In genomic region chr20:50514035-50514337, GRCh38 we compare ENCODE assay signal across 9 cellular contexts. TPM values are rescaled to one million over a fixed set of nuclear protein-coding genes. Genes with fewer than 3 reads are reported as not detected.
DNase-seq lines count a peak whose midpoint lies in the region; ATAC-seq and TF ChIP-seq lines count a peak whose summit lies in the region.
"Had no signal": no experiment of that assay in that cellular context is flagged by ENCODE, and none has a peak within 500 bp of the region (broad histone marks: within the 10 kb centered on the region; RNA-seq: fewer than 3 reads in every experiment).

No MANE protein-coding gene starts in this region.

- peak overlapping the region; percentile 55 for H3K27ac ChIP-seq in lower lobe of right lung
- peak overlapping the region; percentile 32 to 51 for H3K27ac ChIP-seq in tibial artery
- H3K27ac ChIP-seq: cardiac muscle cell had no signal

- H3K4me3 ChIP-seq in lower lobe of right lung: peak overlapping the region; percentile 98
- H3K4me3 ChIP-seq in tibial artery: no peak overlapping the region
- H3K4me3 ChIP-seq in H7 (ENCODE audit: insufficient read depth, low read depth, low read length): no peak overlapping the region
- H3K4me3 ChIP-seq: cardiac muscle cell had no signal

- H3K9me3 ChIP-seq in lower lobe of right lung: no peaks in the 10 kb centered on the region
- no peaks in the 10 kb centered on the region for H3K9me3 ChIP-seq in tibial artery

- H3K27me3 ChIP-seq in lower lobe of right lung (ENCODE audit: low read depth) (no peaks in the 10 kb centered on the region), tibial artery (no peaks in the 10 kb centered on the region), H7 (ENCODE audit: control insufficient read depth, insufficient read depth, low read length) (no peaks in the 10 kb centered on the region)
- H3K27me3 ChIP-seq: cardiac muscle cell had no signal

- H3K9me3 Mint-ChIP-seq in activated naive CD4-positive, alpha-beta T cell treated with anti-CD3 and anti-CD28 coated beads for 36 hours: no peaks in the 10 kb centered on the region
- no peaks in the 10 kb centered on the region for H3K9me3 Mint-ChIP-seq in activated naive CD8-positive, alpha-beta T cell treated with anti-CD3 and anti-CD28 coated beads, Interleukin-2, amount 10 ng/mL, durations not matched to agents 7 days and 5 days
- no peaks in the 10 kb centered on the region for H3K9me3 Mint-ChIP-seq in WTC11

- H3K4me1 Mint-ChIP-seq in activated naive CD4-positive, alpha-beta T cell treated with anti-CD3 and anti-CD28 coated beads for 36 hours (ENCODE audit: low read depth): peaks cover 68% of the 10 kb centered on the region
- peaks cover 74% of the 10 kb centered on the region for H3K4me1 Mint-ChIP-seq in activated naive CD8-positive, alpha-beta T cell treated with anti-CD3 and anti-CD28 coated beads, Interleukin-2, amount 10 ng/mL, durations not matched to agents 7 days and 5 days
- H3K4me1 Mint-ChIP-seq in WTC11: peaks cover 32% of the 10 kb centered on the region

- peaks cover 46% of the 10 kb centered on the region for H3K36me3 Mint-ChIP-seq in activated naive CD4-positive, alpha-beta T cell treated with anti-CD3 and anti-CD28 coated beads for 36 hours (ENCODE audit: low read depth)
- peaks cover 26% of the 10 kb centered on the region for H3K36me3 Mint-ChIP-seq in activated naive CD8-positive, alpha-beta T cell treated with anti-CD3 and anti-CD28 coated beads, Interleukin-2, amount 10 ng/mL, durations not matched to agents 7 days and 5 days
- H3K36me3 Mint-ChIP-seq in WTC11: no peaks in the 10 kb centered on the region

- POLR2A ChIA-PET in activated naive CD8-positive, alpha-beta T cell treated with anti-CD3 and anti-CD28 coated beads, Interleukin-2, amount 10 ng/mL, durations not matched to agents 7 days and 5 days (lab: Charles Lee): interaction anchor here (0.7 to 2.2 kb wide), 4 partner anchors 8 to 35 kb away, joined by 3 to 9 read pairs (median 5); no protein-coding TSS in a partner anchor
- POLR2A ChIA-PET in WTC11 (lab: Charles Lee): no interaction called here

- H3K36me3 ChIP-seq in lower lobe of right lung: no peaks in the 10 kb centered on the region
- no peaks in the 10 kb centered on the region for H3K36me3 ChIP-seq in tibial artery
- no peaks in the 10 kb centered on the region for H3K36me3 ChIP-seq in H7 (replicated peaks; ENCODE audit: control insufficient read depth, insufficient read depth, low read length)
- H3K36me3 ChIP-seq: cardiac muscle cell had no signal

- H3K27me3 Mint-ChIP-seq in activated naive CD4-positive, alpha-beta T cell treated with anti-CD3 and anti-CD28 coated beads for 36 hours (ENCODE audit: low read depth): no peaks in the 10 kb centered on the region
- H3K27me3 Mint-ChIP-seq in activated naive CD8-positive, alpha-beta T cell treated with anti-CD3 and anti-CD28 coated beads, Interleukin-2, amount 10 ng/mL, durations not matched to agents 7 days and 5 days: no peaks in the 10 kb centered on the region
- no peaks in the 10 kb centered on the region for H3K27me3 Mint-ChIP-seq in WTC11 (ENCODE audit: low read depth)

- CTCF ChIA-PET in activated naive CD4-positive, alpha-beta T cell treated with anti-CD3 and anti-CD28 coated beads for 36 hours (lab: Charles Lee): interaction anchor here (1.1 to 6.4 kb wide), 6 partner anchors 19 to 326 kb away, joined by 3 to 51 read pairs (median 4); no protein-coding TSS in a partner anchor
- CTCF ChIA-PET in WTC11 (lab: Charles Lee): interaction anchor here (0.5 to 1.2 kb wide), 2 partner anchors 12 to 279 kb away, joined by 3 read pairs; no protein-coding TSS in a partner anchor

- peak overlapping the region; percentile 100 for H3K4me3 Mint-ChIP-seq in activated naive CD4-positive, alpha-beta T cell treated with anti-CD3 and anti-CD28 coated beads for 36 hours
- peak overlapping the region; percentile 92 for H3K4me3 Mint-ChIP-seq in activated naive CD8-positive, alpha-beta T cell treated with anti-CD3 and anti-CD28 coated beads, Interleukin-2, amount 10 ng/mL, durations not matched to agents 7 days and 5 days
- H3K4me3 Mint-ChIP-seq in WTC11: no peak overlapping the region

- peaks cover 88% of the 10 kb centered on the region for H3K4me1 ChIP-seq in lower lobe of right lung
- peaks cover 0 to 87% (median 42%) of the 10 kb centered on the region in 4 donors for H3K4me1 ChIP-seq in tibial artery

- no peak for TF ChIP-seq CTCF in lower lobe of right lung (IDR thresholded peaks at IDR 0.05)
- no peak for TF ChIP-seq CTCF in tibial artery (IDR thresholded peaks at IDR 0.05)
- no peak for TF ChIP-seq CTCF in WTC11 (IDR thresholded peaks at IDR 0.05)

- DNase-seq in activated naive CD4-positive, alpha-beta T cell treated with anti-CD3 and anti-CD28 coated beads for 36 hours: no peak
- no peak for DNase-seq in activated naive CD4-positive, alpha-beta T cell (lab: John Stamatoyannopoulos, UW)
- DNase-seq in activated naive CD8-positive, alpha-beta T cell treated with anti-CD3 and anti-CD28 coated beads, Interleukin-2, amount 10 ng/mL, durations not matched to agents 7 days and 5 days: no peak
- DNase-seq in lower lobe of right lung: no peak
- DNase-seq in tibial artery: no peak
- DNase-seq in WTC11 (ENCODE audit: low spot score): no peak
- DNase-seq in H7: no peak

- ATAC-seq in activated naive CD8-positive, alpha-beta T cell treated with anti-CD3 and anti-CD28 coated beads, Interleukin-2, amount 10 ng/mL, durations not matched to agents 7 days and 5 days (ENCODE audit: low read depth): no peak
- ATAC-seq in lower lobe of right lung: no peak
- no peak for ATAC-seq in WTC11
- ATAC-seq in GM21737 (IDR thresholded peaks at IDR 0.05; ENCODE audit: unreplicated experiment): no peak

- intact Hi-C loops in activated naive CD4-positive, alpha-beta T cell treated with anti-CD3 and anti-CD28 coated beads for 36 hours (cut with micrococcal nuclease): loop anchor here (5.0 kb wide), 1 partner anchor 418 kb away; the partner anchor contains the start of gene ADNP
- intact Hi-C loops in lower lobe of right lung (cut with DNase I): loop anchor here (10.0 kb wide), 1 partner anchor 61 kb away; no protein-coding TSS in a partner anchor
- intact Hi-C loops in tibial artery (cut with DNase I; ENCODE audit: low total_unique reads): loop anchor here (5.0 kb wide), 1 partner anchor 1327 kb away; the partner anchor contains the start of gene STAU1

- H3K27ac Mint-ChIP-seq in activated naive CD4-positive, alpha-beta T cell treated with anti-CD3 and anti-CD28 coated beads for 36 hours: peak overlapping the region; percentile 97
- peak overlapping the region; percentile 42 for H3K27ac Mint-ChIP-seq in activated naive CD8-positive, alpha-beta T cell treated with anti-CD3 and anti-CD28 coated beads, Interleukin-2, amount 10 ng/mL, durations not matched to agents 7 days and 5 days
- no peak overlapping the region for H3K27ac Mint-ChIP-seq in WTC11

TF ChIP-seq in WTC11, 78 proteins besides CTCF, POLR2A, EP300 and RAD21 (continues in another document):
- no peak for TF ChIP-seq ARID4B (CRISPR knock-in tag; IDR thresholded peaks at IDR 0.05; ENCODE audit: borderline replicate concordance)
- TF ChIP-seq ZNF232 (CRISPR knock-in tag; IDR thresholded peaks at IDR 0.05): no peak
- TF ChIP-seq SMAD3 (CRISPR knock-in tag; IDR thresholded peaks at IDR 0.05; ENCODE audit: borderline replicate concordance): no peak
- TF ChIP-seq ZNF138 (CRISPR knock-in tag; conservative IDR thresholded peaks at IDR 0.05): no peak
- TF ChIP-seq ATF1 (CRISPR knock-in tag; IDR thresholded peaks at IDR 0.05): no peak
- no peak for TF ChIP-seq USF2 (CRISPR knock-in tag; IDR thresholded peaks at IDR 0.05)

RNA-seq across cellular contexts. Expression of gene PTPN1, which starts 3.8 kb away (rescaled TPM):
- 100 to 1,000 TPM; 111 to 119 TPM for total RNA-seq in activated naive CD4-positive, alpha-beta T cell treated with anti-CD3 and anti-CD28 coated beads for 36 hours
- total RNA-seq in activated naive CD8-positive, alpha-beta T cell treated with anti-CD3 and anti-CD28 coated beads, Interleukin-2, amount 10 ng/mL, durations not matched to agents 7 days and 5 days: 10 to 100 TPM; 65.9 to 67.3 TPM
- 78.2 TPM for total RNA-seq in lower lobe of right lung
- total RNA-seq in WTC11 (2021): 23.4 to 29.4 TPM (median 25.3 TPM) in 3 replicates
- 33.0 and 38.7 TPM in 2 replicates for total RNA-seq in H7 (2014; rRNA removed; shearing (Covaris generic))
